ENCODE assay signal across 1 cellular context in genomic region chr1:160340866-160341265, GRCh38.
TF ChIP-seq lines count a peak whose summit lies in the region.

No MANE protein-coding gene starts in this region.

TF ChIP-seq in HepG2, 621 proteins besides CTCF, POLR2A, EP300 and RAD21 (continues in another document):
- TF ChIP-seq SNAPC2 (CRISPR knock-in tag; IDR thresholded peaks at IDR 0.05) (no peak), SOX13 (IDR thresholded peaks at IDR 0.05) (no peak), SOX13 (CRISPR knock-in tag; conservative IDR thresholded peaks at IDR 0.05 in 1 of 2, IDR thresholded peaks at IDR 0.05 in 1 of 2) (peak in 1 of 2 experiments; percentile 56; a peak in 1 of 4 replicates), FOXO4 (CRISPR knock-in tag; conservative IDR thresholded peaks at IDR 0.05) (no peak), MAZ (IDR thresholded peaks at IDR 0.05; ENCODE audit: borderline replicate concordance, low read depth, low read length) (no peak), MAZ (CRISPR knock-in tag; IDR thresholded peaks at IDR 0.05; ENCODE audit: low read depth) (no peak), BCL6 (CRISPR knock-in tag; IDR thresholded peaks at IDR 0.05) (peak; percentile 29; the same call in 1 of the 2 replicates), GATAD1 (CRISPR knock-in tag; IDR thresholded peaks at IDR 0.05) (0 out of 2 replicates have a peak, but pooled peaks have one; percentile 18), ZNF234 (CRISPR knock-in tag; conservative IDR thresholded peaks at IDR 0.05) (no peak), HNRNPUL1 (IDR thresholded peaks at IDR 0.05; ENCODE audit: low read depth, low read length) (no peak), U2AF2 (IDR thresholded peaks at IDR 0.05; ENCODE audit: low read depth, low read length) (no peak), ZBTB2 (CRISPR knock-in tag; IDR thresholded peaks at IDR 0.05; ENCODE audit: low read depth) (no peak), RBFOX2 (IDR thresholded peaks at IDR 0.05; ENCODE audit: low read depth, low read length) (0 out of 2 replicates have a peak, but pooled peaks have one; percentile 22), POLR2G (IDR thresholded peaks at IDR 0.05; ENCODE audit: low read depth, low read length) (no peak), SOX5 (CRISPR knock-in tag; IDR thresholded peaks at IDR 0.05; ENCODE audit: borderline replicate concordance) (peak; percentile 38; the same call in 1 of the 2 replicates), ZSCAN22 (CRISPR knock-in tag; IDR thresholded peaks at IDR 0.05) (no peak), FOXP1 (IDR thresholded peaks at IDR 0.05) (no peak), FOXP1 (CRISPR knock-in tag; IDR thresholded peaks at IDR 0.05) (peak; percentile 36; the same call in 1 of the 2 replicates), THRA (CRISPR knock-in tag; IDR thresholded peaks at IDR 0.05; ENCODE audit: borderline replicate concordance) (no peak), GMEB2 (CRISPR knock-in tag; IDR thresholded peaks at IDR 0.05; ENCODE audit: low read depth) (no peak), ZSCAN29 (CRISPR knock-in tag; conservative IDR thresholded peaks at IDR 0.05) (no peak), SAP130 (CRISPR knock-in tag; IDR thresholded peaks at IDR 0.05; ENCODE audit: low read depth) (peak; percentile 70), ATF7-NPFF (CRISPR knock-in tag; IDR thresholded peaks at IDR 0.05; ENCODE audit: low read depth) (no peak), NFKBIZ (CRISPR knock-in tag; IDR thresholded peaks at IDR 0.05) (no peak), ZNF235 (CRISPR knock-in tag; IDR thresholded peaks at IDR 0.05; ENCODE audit: borderline replicate concordance) (no peak), ZNF34 (CRISPR knock-in tag; IDR thresholded peaks at IDR 0.05; ENCODE audit: borderline replicate concordance) (no peak), ZNF563 (CRISPR knock-in tag; IDR thresholded peaks at IDR 0.05) (no peak), CSRNP1 (CRISPR knock-in tag; IDR thresholded peaks at IDR 0.05) (no peak), CEBPB (IDR thresholded peaks at IDR 0.05; ENCODE audit: borderline replicate concordance, low read depth, low read length) (peak; percentile 82), SIN3B (IDR thresholded peaks at IDR 0.05; ENCODE audit: low read length) (no peak), CEBPG (CRISPR knock-in tag; IDR thresholded peaks at IDR 0.05) (peak; percentile 79), ZIK1 (CRISPR knock-in tag; IDR thresholded peaks at IDR 0.05; ENCODE audit: borderline replicate concordance, low read depth) (no peak), DNMT1 (CRISPR knock-in tag; IDR thresholded peaks at IDR 0.05) (no peak)
- TF ChIP-seq, protein P1, sequence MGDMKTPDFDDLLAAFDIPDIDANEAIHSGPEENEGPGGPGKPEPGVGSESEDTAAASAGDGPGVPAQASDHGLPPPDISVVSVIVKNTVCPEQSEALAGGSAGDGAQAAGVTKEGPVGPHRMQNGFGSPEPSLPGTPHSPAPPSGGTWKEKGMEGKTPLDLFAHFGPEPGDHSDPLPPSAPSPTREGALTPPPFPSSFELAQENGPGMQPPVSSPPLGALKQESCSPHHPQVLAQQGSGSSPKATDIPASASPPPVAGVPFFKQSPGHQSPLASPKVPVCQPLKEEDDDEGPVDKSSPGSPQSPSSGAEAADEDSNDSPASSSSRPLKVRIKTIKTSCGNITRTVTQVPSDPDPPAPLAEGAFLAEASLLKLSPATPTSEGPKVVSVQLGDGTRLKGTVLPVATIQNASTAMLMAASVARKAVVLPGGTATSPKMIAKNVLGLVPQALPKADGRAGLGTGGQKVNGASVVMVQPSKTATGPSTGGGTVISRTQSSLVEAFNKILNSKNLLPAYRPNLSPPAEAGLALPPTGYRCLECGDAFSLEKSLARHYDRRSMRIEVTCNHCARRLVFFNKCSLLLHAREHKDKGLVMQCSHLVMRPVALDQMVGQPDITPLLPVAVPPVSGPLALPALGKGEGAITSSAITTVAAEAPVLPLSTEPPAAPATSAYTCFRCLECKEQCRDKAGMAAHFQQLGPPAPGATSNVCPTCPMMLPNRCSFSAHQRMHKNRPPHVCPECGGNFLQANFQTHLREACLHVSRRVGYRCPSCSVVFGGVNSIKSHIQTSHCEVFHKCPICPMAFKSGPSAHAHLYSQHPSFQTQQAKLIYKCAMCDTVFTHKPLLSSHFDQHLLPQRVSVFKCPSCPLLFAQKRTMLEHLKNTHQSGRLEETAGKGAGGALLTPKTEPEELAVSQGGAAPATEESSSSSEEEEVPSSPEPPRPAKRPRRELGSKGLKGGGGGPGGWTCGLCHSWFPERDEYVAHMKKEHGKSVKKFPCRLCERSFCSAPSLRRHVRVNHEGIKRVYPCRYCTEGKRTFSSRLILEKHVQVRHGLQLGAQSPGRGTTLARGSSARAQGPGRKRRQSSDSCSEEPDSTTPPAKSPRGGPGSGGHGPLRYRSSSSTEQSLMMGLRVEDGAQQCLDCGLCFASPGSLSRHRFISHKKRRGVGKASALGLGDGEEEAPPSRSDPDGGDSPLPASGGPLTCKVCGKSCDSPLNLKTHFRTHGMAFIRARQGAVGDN (CRISPR knock-in tag; IDR thresholded peaks at IDR 0.05), result no peak
- TF ChIP-seq, protein P2, sequence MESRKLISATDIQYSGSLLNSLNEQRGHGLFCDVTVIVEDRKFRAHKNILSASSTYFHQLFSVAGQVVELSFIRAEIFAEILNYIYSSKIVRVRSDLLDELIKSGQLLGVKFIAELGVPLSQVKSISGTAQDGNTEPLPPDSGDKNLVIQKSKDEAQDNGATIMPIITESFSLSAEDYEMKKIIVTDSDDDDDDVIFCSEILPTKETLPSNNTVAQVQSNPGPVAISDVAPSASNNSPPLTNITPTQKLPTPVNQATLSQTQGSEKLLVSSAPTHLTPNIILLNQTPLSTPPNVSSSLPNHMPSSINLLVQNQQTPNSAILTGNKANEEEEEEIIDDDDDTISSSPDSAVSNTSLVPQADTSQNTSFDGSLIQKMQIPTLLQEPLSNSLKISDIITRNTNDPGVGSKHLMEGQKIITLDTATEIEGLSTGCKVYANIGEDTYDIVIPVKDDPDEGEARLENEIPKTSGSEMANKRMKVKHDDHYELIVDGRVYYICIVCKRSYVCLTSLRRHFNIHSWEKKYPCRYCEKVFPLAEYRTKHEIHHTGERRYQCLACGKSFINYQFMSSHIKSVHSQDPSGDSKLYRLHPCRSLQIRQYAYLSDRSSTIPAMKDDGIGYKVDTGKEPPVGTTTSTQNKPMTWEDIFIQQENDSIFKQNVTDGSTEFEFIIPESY (CRISPR knock-in tag; IDR thresholded peaks at IDR 0.05), result no peak
- TF ChIP-seq, protein P3, sequence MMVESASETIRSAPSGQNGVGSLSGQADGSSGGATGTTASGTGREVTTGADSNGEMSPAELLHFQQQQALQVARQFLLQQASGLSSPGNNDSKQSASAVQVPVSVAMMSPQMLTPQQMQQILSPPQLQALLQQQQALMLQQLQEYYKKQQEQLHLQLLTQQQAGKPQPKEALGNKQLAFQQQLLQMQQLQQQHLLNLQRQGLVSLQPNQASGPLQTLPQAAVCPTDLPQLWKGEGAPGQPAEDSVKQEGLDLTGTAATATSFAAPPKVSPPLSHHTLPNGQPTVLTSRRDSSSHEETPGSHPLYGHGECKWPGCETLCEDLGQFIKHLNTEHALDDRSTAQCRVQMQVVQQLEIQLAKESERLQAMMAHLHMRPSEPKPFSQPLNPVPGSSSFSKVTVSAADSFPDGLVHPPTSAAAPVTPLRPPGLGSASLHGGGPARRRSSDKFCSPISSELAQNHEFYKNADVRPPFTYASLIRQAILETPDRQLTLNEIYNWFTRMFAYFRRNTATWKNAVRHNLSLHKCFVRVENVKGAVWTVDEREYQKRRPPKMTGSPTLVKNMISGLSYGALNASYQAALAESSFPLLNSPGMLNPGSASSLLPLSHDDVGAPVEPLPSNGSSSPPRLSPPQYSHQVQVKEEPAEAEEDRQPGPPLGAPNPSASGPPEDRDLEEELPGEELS (CRISPR knock-in tag; IDR thresholded peaks at IDR 0.05), result 0 out of 2 replicates have a peak, but pooled peaks have one; percentile 21
- TF ChIP-seq, protein P4, sequence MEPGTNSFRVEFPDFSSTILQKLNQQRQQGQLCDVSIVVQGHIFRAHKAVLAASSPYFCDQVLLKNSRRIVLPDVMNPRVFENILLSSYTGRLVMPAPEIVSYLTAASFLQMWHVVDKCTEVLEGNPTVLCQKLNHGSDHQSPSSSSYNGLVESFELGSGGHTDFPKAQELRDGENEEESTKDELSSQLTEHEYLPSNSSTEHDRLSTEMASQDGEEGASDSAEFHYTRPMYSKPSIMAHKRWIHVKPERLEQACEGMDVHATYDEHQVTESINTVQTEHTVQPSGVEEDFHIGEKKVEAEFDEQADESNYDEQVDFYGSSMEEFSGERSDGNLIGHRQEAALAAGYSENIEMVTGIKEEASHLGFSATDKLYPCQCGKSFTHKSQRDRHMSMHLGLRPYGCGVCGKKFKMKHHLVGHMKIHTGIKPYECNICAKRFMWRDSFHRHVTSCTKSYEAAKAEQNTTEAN (CRISPR knock-in tag; conservative IDR thresholded peaks at IDR 0.05), result 0 out of 2 replicates have a peak, but pooled peaks have one; percentile 24
- TF ChIP-seq, protein P5, sequence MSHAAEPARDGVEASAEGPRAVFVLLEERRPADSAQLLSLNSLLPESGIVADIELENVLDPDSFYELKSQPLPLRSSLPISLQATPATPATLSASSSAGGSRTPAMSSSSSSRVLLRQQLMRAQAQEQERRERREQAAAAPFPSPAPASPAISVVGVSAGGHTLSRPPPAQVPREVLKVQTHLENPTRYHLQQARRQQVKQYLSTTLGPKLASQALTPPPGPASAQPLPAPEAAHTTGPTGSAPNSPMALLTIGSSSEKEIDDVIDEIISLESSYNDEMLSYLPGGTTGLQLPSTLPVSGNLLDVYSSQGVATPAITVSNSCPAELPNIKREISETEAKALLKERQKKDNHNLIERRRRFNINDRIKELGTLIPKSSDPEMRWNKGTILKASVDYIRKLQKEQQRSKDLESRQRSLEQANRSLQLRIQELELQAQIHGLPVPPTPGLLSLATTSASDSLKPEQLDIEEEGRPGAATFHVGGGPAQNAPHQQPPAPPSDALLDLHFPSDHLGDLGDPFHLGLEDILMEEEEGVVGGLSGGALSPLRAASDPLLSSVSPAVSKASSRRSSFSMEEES (CRISPR knock-in tag; IDR thresholded peaks at IDR 0.05), result no peak
- TF ChIP-seq, protein P6, sequence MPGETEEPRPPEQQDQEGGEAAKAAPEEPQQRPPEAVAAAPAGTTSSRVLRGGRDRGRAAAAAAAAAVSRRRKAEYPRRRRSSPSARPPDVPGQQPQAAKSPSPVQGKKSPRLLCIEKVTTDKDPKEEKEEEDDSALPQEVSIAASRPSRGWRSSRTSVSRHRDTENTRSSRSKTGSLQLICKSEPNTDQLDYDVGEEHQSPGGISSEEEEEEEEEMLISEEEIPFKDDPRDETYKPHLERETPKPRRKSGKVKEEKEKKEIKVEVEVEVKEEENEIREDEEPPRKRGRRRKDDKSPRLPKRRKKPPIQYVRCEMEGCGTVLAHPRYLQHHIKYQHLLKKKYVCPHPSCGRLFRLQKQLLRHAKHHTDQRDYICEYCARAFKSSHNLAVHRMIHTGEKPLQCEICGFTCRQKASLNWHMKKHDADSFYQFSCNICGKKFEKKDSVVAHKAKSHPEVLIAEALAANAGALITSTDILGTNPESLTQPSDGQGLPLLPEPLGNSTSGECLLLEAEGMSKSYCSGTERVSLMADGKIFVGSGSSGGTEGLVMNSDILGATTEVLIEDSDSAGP (CRISPR knock-in tag; IDR thresholded peaks at IDR 0.05; ENCODE audit: borderline replicate concordance), result no peak
